In genomic region chr19:42064432-42064831, GRCh38 we compare ENCODE assay signal across 1 cellular context.
TF ChIP-seq lines count a peak whose summit lies in the region.

No MANE protein-coding gene starts in this region.

TF ChIP-seq in HEK293, 187 proteins besides CTCF, POLR2A, EP300 and RAD21 (continued from another document):
- peak; percentile 96 for TF ChIP-seq ZNF239 (tag by site-specific recombination; IDR thresholded peaks at IDR 0.05)
